11 cellular contexts compared by ENCODE assay signal in genomic region chr1:41902125-41902524, GRCh38. TPM values are rescaled to one million over a fixed set of nuclear protein-coding genes. Genes with fewer than 3 reads are reported as not detected.
A peak's percentile ranks its signal among the peaks of the same experiment; 100 is the strongest.
DNase-seq lines count a peak whose midpoint lies in the region; TF ChIP-seq lines count a peak whose summit lies in the region.
"Had no signal": no experiment of that assay in that cellular context is flagged by ENCODE, and none has a peak within 500 bp of the region (broad histone marks: within the 10 kb centered on the region; RNA-seq: fewer than 3 reads in every experiment).

No MANE protein-coding gene starts in this region.

- H3K4me1 Mint-ChIP-seq in endodermal cell: peaks cover 14% of the 10 kb centered on the region

- H3K27me3 ChIP-seq in NT2/D1 (ENCODE audit: insufficient read depth, insufficient read length) (no peaks in the 10 kb centered on the region), endodermal cell (ENCODE audit: control insufficient read depth, insufficient read depth, low read length, poor library complexity, severe bottlenecking) (no peaks in the 10 kb centered on the region)

- H3K4me1 ChIP-seq in NT2/D1 (ENCODE audit: insufficient read depth, insufficient read length) (peaks cover 20% of the 10 kb centered on the region), endodermal cell (ENCODE audit: control insufficient read depth, insufficient read depth, low read length) (no peaks in the 10 kb centered on the region)

- DNase-seq in Daoy (ENCODE audit: low read depth) (peak; percentile 87), NT2/D1 (ENCODE audit: low read depth, low spot score) (peak; percentile 54), endodermal cell (no peak), myocyte (ENCODE audit: low read depth) (peak; percentile 67), GF-D8 (lab: John Stamatoyannopoulos, UW) (no peak), SKM-1 treated with dmso at 0.1 percent for 144 hours (lab: John Stamatoyannopoulos, UW; ENCODE audit: unreplicated experiment) (no peak)
- no peak for DNase-seq in stimulated activated CD4-positive, alpha-beta T cell treated with anti-CD3 and anti-CD28 coated beads, Interleukin-2, amount 100 ng/mL, for 24 hours
- DNase-seq in activated T-cell treated with anti-CD3 and anti-CD28 coated beads, Interleukin-2, amount 50 U/mL, for 1 hour: no peak
- DNase-seq: amygdala; MV-4-11; stimulated activated CD4-positive, alpha-beta T cell treated with anti-CD3 and anti-CD28 coated beads, Interleukin-1b, Interleukin-23, amount 100 ng/mL, for 48 hours had no signal

- H3K27me3 Mint-ChIP-seq in endodermal cell (ENCODE audit: insufficient read depth): peaks cover 1% of the 10 kb centered on the region

- peak overlapping the region; percentile 28 for H3K27ac Mint-ChIP-seq in endodermal cell

- no peak overlapping the region for H3K4me3 Mint-ChIP-seq in endodermal cell

- no peak overlapping the region for H3K4me3 ChIP-seq in NT2/D1 (ENCODE audit: insufficient read length, low read depth)
- H3K4me3 ChIP-seq in endodermal cell (ENCODE audit: low read length): no peak overlapping the region

- no peaks in the 10 kb centered on the region for H3K36me3 Mint-ChIP-seq in endodermal cell (ENCODE audit: low read depth)

- H3K9ac ChIP-seq in NT2/D1 (ENCODE audit: insufficient read length, low read depth): no peak overlapping the region
- H3K9ac ChIP-seq in endodermal cell (ENCODE audit: extremely low read depth, low read length, poor library complexity, severe bottlenecking): no peak overlapping the region

- no peaks in the 10 kb centered on the region for H3K9me3 ChIP-seq in NT2/D1 (ENCODE audit: insufficient read depth, low read length)
- H3K9me3 ChIP-seq in endodermal cell (ENCODE audit: control insufficient read depth, low read length): no peaks in the 10 kb centered on the region

- no peak overlapping the region for H3K27ac ChIP-seq in endodermal cell (ENCODE audit: low read depth, low read length)

- TF ChIP-seq CTCF in endodermal cell (conservative IDR thresholded peaks at IDR 0.05): no peak

- WGBS in endodermal cell (ENCODE audit: insufficient coverage in 1 of 2, insufficient read length in 1 of 2), 2 experiments: 57 to 64% methylated on average over 2 to 3 of the region's 3 CpGs

- H3K9me3 Mint-ChIP-seq in endodermal cell: no peaks in the 10 kb centered on the region

- H3K36me3 ChIP-seq in NT2/D1 (ENCODE audit: insufficient read depth, insufficient read length, low read length) (no peaks in the 10 kb centered on the region), endodermal cell (ENCODE audit: control insufficient read depth, insufficient read depth, low read length) (no peaks in the 10 kb centered on the region)

RNA-seq across cellular contexts. Expression of gene HIVEP3, which starts 16.6 kb away (rescaled TPM):
- total RNA-seq in Daoy (2014; rRNA removed; shearing (Covaris generic)): 7.5 and 9.5 TPM in 2 replicates
- total RNA-seq in endodermal cell (under 1 TPM; 0.13 to 0.99 TPM), myocyte (1.8 and 2.0 TPM in 2 replicates)
- 0.82 TPM for polyA plus RNA-seq in endodermal cell (2013, experiment 1 of 2)
- 1.1 TPM for polyA plus RNA-seq in endodermal cell (2013, experiment 2 of 2)
- polyA plus RNA-seq in myocyte (2012): 7.3 TPM

Comparison
In these comparisons a context has a peak if more than half of its experiments do, and no peak if none do; other contexts are left out.
1. DNase-seq: peak in Daoy (single experiment), NT2/D1 (single experiment) and myocyte (single experiment); none in endodermal cell (single experiment), stimulated activated CD4-positive, alpha-beta T cell treated with anti-CD3 and anti-CD28 coated beads, Interleukin-2, amount 100 ng/mL, for 24 hours (0 of 2), GF-D8 (single experiment), SKM-1 treated with dmso at 0.1 percent for 144 hours (single experiment) and activated T-cell treated with anti-CD3 and anti-CD28 coated beads, Interleukin-2, amount 50 U/mL, for 1 hour (single experiment).